ENCODE assay signal across 24 cellular contexts in the genomic region with DNA sequence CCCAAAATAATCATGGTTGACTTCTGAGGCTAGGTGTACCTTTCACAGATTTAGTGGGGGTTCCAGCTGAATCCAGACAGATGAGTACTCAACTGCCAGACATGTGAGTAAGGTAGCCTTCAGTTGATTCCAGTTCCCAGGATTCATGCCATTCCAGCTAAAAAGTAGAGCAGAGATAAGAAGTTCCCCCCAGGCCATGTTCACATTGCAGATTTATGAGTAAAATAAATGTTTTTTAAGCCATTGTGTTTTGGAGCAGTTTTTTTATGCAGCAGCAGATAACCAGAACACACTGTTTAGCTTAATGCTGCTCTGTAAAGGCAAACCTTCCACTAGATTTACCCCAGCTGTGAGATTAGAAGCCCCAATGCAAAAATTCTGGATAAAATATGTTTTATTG.
"Had no signal": no experiment of that assay in that cellular context is flagged by ENCODE, and none has a peak within 500 bp of the region (broad histone marks: within the 10 kb centered on the region; RNA-seq: fewer than 3 reads in every experiment).

No MANE protein-coding gene starts in this region.

- H3K36me3 ChIP-seq: esophagus squamous epithelium, gastrocnemius medialis, left ventricle myocardium inferior, right lobe of liver, transverse colon had no signal

- H3K9me3 ChIP-seq: gastrocnemius medialis, right lobe of liver, testis, transverse colon had no signal

- H3K4me1 ChIP-seq: esophagus squamous epithelium, gastrocnemius medialis, left ventricle myocardium inferior, right lobe of liver, testis, transverse colon had no signal

- ATAC-seq: activated CD4-positive, CD25-positive, alpha-beta regulatory T cell treated with anti-CD3 and anti-CD28 coated beads, Interleukin-2, amount 50 U/mL, for 24 hours; gastrocnemius medialis; natural killer cell; right lobe of liver had no signal

- DNase-seq: activated CD4-positive, alpha-beta memory T cell treated with anti-CD3 and anti-CD28 coated beads for 36 hours; activated CD4-positive, alpha-beta T cell treated with anti-CD3 and anti-CD28 coated beads, Interleukin-2, amount 10 ng/mL, durations not matched to agents 24 days and 14 days; activated CD8-positive, alpha-beta memory T cell treated with anti-CD3 and anti-CD28 coated beads, Interleukin-2, amount 50 U/mL, for 4 hours; activated effector memory CD4-positive, alpha-beta T cell treated with anti-CD3 and anti-CD28 coated beads, Interleukin-2, amount 50 U/mL, for 16 hours; activated naive CD4-positive, alpha-beta T cell treated with anti-CD3 and anti-CD28 coated beads for 36 hours; activated naive CD8-positive, alpha-beta T cell treated with anti-CD3 and anti-CD28 coated beads for 36 hours; activated T-cell treated with anti-CD3 and anti-CD28 coated beads, Interleukin-2, amount 50 U/mL, for 1 hour; amygdala; effector CD8-positive, alpha-beta T cell; esophagus squamous epithelium; gastrocnemius medialis; glutamatergic neuron; islet precursor cell; left ventricle myocardium inferior; mesendoderm; natural killer cell; right lobe of liver; stimulated activated CD4-positive, alpha-beta T cell treated with anti-CD3 and anti-CD28 coated beads, Interleukin-2, amount 100 ng/mL, for 48 hours; stimulated activated naive CD4-positive, alpha-beta T cell treated with Interleukin-2 at 50 U/mL for 16 hours; testis; transverse colon had no signal

- H3K4me3 ChIP-seq: esophagus squamous epithelium, gastrocnemius medialis, left ventricle myocardium inferior, lung, right lobe of liver, testis, transverse colon had no signal

- H3K27me3 ChIP-seq: esophagus squamous epithelium, gastrocnemius medialis, right lobe of liver, testis, transverse colon had no signal

- H3K27ac ChIP-seq: epithelial cell of prostate, esophagus squamous epithelium, gastrocnemius medialis, left ventricle myocardium inferior, right lobe of liver, testis, transverse colon had no signal
